8 cellular contexts compared by ENCODE assay signal in the genomic region with DNA sequence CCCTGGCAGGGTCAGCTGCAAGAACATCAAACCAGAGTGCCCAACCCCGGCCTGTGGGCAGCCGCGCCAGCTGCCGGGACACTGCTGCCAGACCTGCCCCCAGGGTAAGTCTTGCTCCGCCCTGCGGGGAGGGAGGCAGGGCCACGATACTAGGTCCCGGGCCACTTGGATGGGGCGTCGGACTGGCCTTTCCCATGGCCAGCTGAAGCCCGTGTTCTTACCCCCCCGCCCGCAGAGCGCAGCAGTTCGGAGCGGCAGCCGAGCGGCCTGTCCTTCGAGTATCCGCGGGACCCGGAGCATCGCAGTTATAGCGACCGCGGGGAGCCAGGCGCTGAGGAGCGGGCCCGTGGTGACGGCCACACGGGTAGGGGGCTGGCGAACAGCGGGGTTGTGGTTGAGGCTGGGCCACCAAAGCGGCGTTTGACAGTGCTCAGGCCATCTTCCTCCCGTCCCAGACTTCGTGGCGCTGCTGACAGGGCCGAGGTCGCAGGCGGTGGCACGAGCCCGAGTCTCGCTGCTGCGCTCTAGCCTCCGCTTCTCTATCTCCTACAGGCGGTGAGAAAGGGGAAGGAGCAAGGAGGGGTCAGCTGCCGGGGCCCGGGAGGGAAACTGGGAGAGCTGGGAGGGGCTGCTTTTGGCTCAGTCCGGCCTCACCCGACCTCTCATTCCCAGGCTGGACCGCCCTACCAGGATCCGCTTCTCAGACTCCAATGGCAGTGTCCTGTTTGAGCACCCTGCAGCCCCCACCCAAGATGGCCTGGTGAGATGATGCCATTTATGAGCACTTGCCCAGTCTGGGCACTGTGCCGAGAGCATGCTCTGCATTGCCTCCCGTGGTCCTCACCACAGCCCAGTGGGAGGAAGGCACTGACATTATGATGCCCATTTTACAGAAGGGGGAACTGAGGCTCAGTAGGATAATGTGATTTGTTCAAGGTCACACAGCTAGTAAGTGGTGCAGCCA. TPM values are rescaled to one million over a fixed set of nuclear protein-coding genes. Genes with fewer than 3 reads are reported as not detected.
DNase-seq lines count a peak whose midpoint lies in the region; TF ChIP-seq lines count a peak whose summit lies in the region.
"Had no signal": no experiment of that assay in that cellular context is flagged by ENCODE, and none has a peak within 500 bp of the region (broad histone marks: within the 10 kb centered on the region; RNA-seq: fewer than 3 reads in every experiment).

No MANE protein-coding gene starts in this region.

- H3K4me3 ChIP-seq in HAP-1 (peak overlapping the region; percentile 30; the same call in 1 of the 2 replicates), dorsolateral prefrontal cortex (peak overlapping the region; percentile 43 to 81 (median 63))

- H3K4me1 Mint-ChIP-seq in neural crest cell: peaks cover 17% of the 10 kb centered on the region

- intact Hi-C loops in dorsolateral prefrontal cortex (cut with DNase I): no loop called here

- no peak for DNase-seq in HAP-1 (ENCODE audit: low spot score in 2 of 2)
- DNase-seq in dorsolateral prefrontal cortex: peak in 1 of 10 donors; percentile 42
- no peak for DNase-seq in neural crest cell (ENCODE audit: low read depth, low spot score)
- no peak for DNase-seq in AG08395 (ENCODE audit: low spot score)
- no peak for DNase-seq in pons (ENCODE audit: low spot score)
- no peak for DNase-seq in amygdala (lab: John Stamatoyannopoulos, UW)
- DNase-seq: T-helper 1 cell had no signal

- H3K9me3 ChIP-seq in HAP-1: no peaks in the 10 kb centered on the region

- H3K27me3 Mint-ChIP-seq in neural crest cell (ENCODE audit: low read depth): peaks cover 59% of the 10 kb centered on the region

- H3K9me3 Mint-ChIP-seq in neural crest cell: no peaks in the 10 kb centered on the region

- no peak overlapping the region for H3K27ac Mint-ChIP-seq in neural crest cell (ENCODE audit: unreplicated experiment)

- H3K36me3 Mint-ChIP-seq in neural crest cell (ENCODE audit: low read depth): no peaks in the 10 kb centered on the region

- no peak for TF ChIP-seq CTCF in dorsolateral prefrontal cortex (IDR thresholded peaks at IDR 0.05 in 54 of 56, conservative IDR thresholded peaks at IDR 0.05 in 2 of 56; ENCODE audit: low read depth in 1 of 56, partially characterized antibody in 56 of 56)
- TF ChIP-seq CTCF in neural crest cell (conservative IDR thresholded peaks at IDR 0.05): no peak

- in situ Hi-C loops in HAP-1 (cut with MboI; ENCODE audit: low sequenced_read_pairs): no loop called here

- no peaks in the 10 kb centered on the region for H3K36me3 ChIP-seq in HAP-1 (replicated peaks)

- peak overlapping the region; percentile 73 for H3K4me3 Mint-ChIP-seq in neural crest cell

- H3K27me3 ChIP-seq in HAP-1 (ENCODE audit: low read depth) (no peaks in the 10 kb centered on the region), dorsolateral prefrontal cortex (no peaks in the 10 kb centered on the region)

- H3K4me1 ChIP-seq in HAP-1: peaks cover 4% of the 10 kb centered on the region; the same call in 1 of the 2 replicates

- H3K27ac ChIP-seq in dorsolateral prefrontal cortex: peak overlapping the region in 49 of 59 donors; percentile 5 to 86 (median 67)
- H3K27ac ChIP-seq: epithelial cell of prostate had no signal

RNA-seq across cellular contexts. Expression of a gene that starts 1.7 kb away (rescaled TPM):
- total RNA-seq in dorsolateral prefrontal cortex: 100 to 1,000 TPM in 1 of 120 experiments, 10 to 100 TPM in 119; 28.5 to 110 (median 60.9) TPM
- 3.2 and 4.0 TPM in 2 replicates for total RNA-seq in neural crest cell

RNA-seq across cellular contexts. Expression of a gene that starts 3.5 kb away (rescaled TPM):
- 10 to 100 TPM in 1 of 120 experiments, 1 to 10 TPM in 118, under 1 TPM in 1; 0.95 to 11.7 (median 3.5) TPM for total RNA-seq in dorsolateral prefrontal cortex
- total RNA-seq in neural crest cell: 0.55 and 0.98 TPM in 2 replicates

RNA-seq across cellular contexts. Expression of a gene that starts 20.0 kb away (rescaled TPM):
- total RNA-seq in dorsolateral prefrontal cortex (10 to 100 TPM; 27.9 to 64.8 (median 47.7) TPM), neural crest cell (94.5 and 98.9 TPM in 2 replicates)

RNA-seq across cellular contexts. Expression of a gene that starts 20.1 kb away (rescaled TPM):
- total RNA-seq in dorsolateral prefrontal cortex: 10 to 100 TPM; 11.7 to 50.5 (median 26.1) TPM
- total RNA-seq in neural crest cell: 23.6 and 27.8 TPM in 2 replicates

RNA-seq across cellular contexts. Expression of a gene that starts 44.1 kb away (rescaled TPM):
- total RNA-seq in dorsolateral prefrontal cortex: 100 to 1,000 TPM in 106 of 120 experiments, 10 to 100 TPM in 14; 76.8 to 195 (median 128) TPM
- total RNA-seq in neural crest cell: 17.4 and 19.7 TPM in 2 replicates
